In the genomic region with DNA sequence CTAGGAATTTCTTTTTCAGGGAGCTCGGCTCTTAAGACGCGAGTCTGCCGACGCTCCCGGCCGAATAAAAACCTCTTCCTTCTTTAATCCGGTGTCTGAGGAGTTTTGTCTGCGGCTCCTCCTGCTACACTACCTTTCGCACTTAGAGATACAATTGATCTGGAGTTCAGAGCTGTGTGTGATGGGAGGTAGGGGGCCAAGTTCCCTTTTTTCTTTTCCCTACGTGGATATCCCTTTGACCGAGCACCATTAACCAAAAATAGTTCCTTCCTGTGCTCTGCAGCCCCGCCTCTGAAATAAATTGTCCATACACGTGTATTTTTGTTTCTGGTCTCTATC, we compare ENCODE assay signal across 8 cellular contexts. TPM values are rescaled to one million over a fixed set of nuclear protein-coding genes. Genes with fewer than 3 reads are reported as not detected.
DNase-seq lines count a peak whose midpoint lies in the region; ATAC-seq lines count a peak whose summit lies in the region.

No MANE protein-coding gene starts in this region.

- H3K27ac ChIP-seq in SJSA1: peak overlapping the region; percentile 19; the same call in 1 of the 2 replicates
- peak overlapping the region; percentile 70 for H3K27ac ChIP-seq in effector memory CD4-positive, alpha-beta T cell (ENCODE audit: insufficient read depth, low read length, poor library complexity, severe bottlenecking)
- H3K27ac ChIP-seq in muscle layer of colon (ENCODE audit: low read depth, low read length): peak overlapping the region; percentile 94

- 0 out of 2 replicates have a peak, but pooled peaks cover 3% of the 10 kb centered on the region for H3K36me3 ChIP-seq in SJSA1
- peaks cover 7% of the 10 kb centered on the region for H3K36me3 ChIP-seq in effector memory CD4-positive, alpha-beta T cell (ENCODE audit: control insufficient read depth, insufficient read depth, low read length)
- H3K36me3 ChIP-seq in muscle layer of colon (ENCODE audit: insufficient read depth, low read length): peaks cover 11% of the 10 kb centered on the region

- peak overlapping the region; percentile 64 for H3K4me3 ChIP-seq in SJSA1
- H3K4me3 ChIP-seq in effector memory CD4-positive, alpha-beta T cell (ENCODE audit: insufficient read depth, low read depth, low read length, poor library complexity, severe bottlenecking): peak overlapping the region; percentile 93
- peak overlapping the region; percentile 86 to 95 for H3K4me3 ChIP-seq in muscle layer of colon (ENCODE audit: low read depth in 1 of 2, low read length in 2 of 2)

- DNase-seq in activated T-cell treated with anti-CD3 and anti-CD28 coated beads, Interleukin-2, amount 50 U/mL, for 1 hour: peak; percentile 22
- DNase-seq in activated T-cell treated with anti-CD3 and anti-CD28 coated beads for 4 hours (no peak), SJSA1 (ENCODE audit: low read depth in 1 of 2, low spot score in 2 of 2) (no peak), GM19238 (ENCODE audit: insufficient read length, low spot score) (no peak)
- no peak for DNase-seq in effector memory CD4-positive, alpha-beta T cell

- H3K9me3 ChIP-seq in SJSA1 (replicated peaks): no peaks in the 10 kb centered on the region
- no peaks in the 10 kb centered on the region for H3K9me3 ChIP-seq in effector memory CD4-positive, alpha-beta T cell (ENCODE audit: control insufficient read depth, low read length)
- no peaks in the 10 kb centered on the region for H3K9me3 ChIP-seq in muscle layer of colon (ENCODE audit: low read length)

- H3K27me3 ChIP-seq in SJSA1 (replicated peaks) (no peaks in the 10 kb centered on the region), muscle layer of colon (ENCODE audit: control insufficient read depth in 1 of 2, insufficient read depth in 2 of 2, low read length in 2 of 2) (no peaks in the 10 kb centered on the region)
- H3K27me3 ChIP-seq in effector memory CD4-positive, alpha-beta T cell (replicated peaks; ENCODE audit: control insufficient read depth, insufficient read depth, low read length, poor library complexity, severe bottlenecking): no peaks in the 10 kb centered on the region

- H3K4me1 ChIP-seq in SJSA1 (replicated peaks): peaks cover 5% of the 10 kb centered on the region
- peaks cover 16% of the 10 kb centered on the region for H3K4me1 ChIP-seq in effector memory CD4-positive, alpha-beta T cell (ENCODE audit: control insufficient read depth, insufficient read depth, low read length, poor library complexity, severe bottlenecking)
- peaks cover 17% of the 10 kb centered on the region for H3K4me1 ChIP-seq in muscle layer of colon (ENCODE audit: insufficient read depth, low read length)

- H3K9ac ChIP-seq in muscle layer of colon (ENCODE audit: low read length): peak overlapping the region; percentile 25

- peak; percentile 10 for ATAC-seq in HG03060 (IDR thresholded peaks at IDR 0.05; ENCODE audit: low read depth, unreplicated experiment)
- no peak for ATAC-seq in GM18873 (IDR thresholded peaks at IDR 0.05; ENCODE audit: low FRiP score, unreplicated experiment)

RNA-seq across cellular contexts. Expression of gene PGM2, which starts 0.6 kb away (rescaled TPM):
- total RNA-seq in SJSA1 (2014; rRNA removed; shearing (Covaris generic)): 14.8 and 20.9 TPM in 2 replicates

Comparison
In these comparisons a context has a peak if more than half of its experiments do, and no peak if none do; other contexts are left out.
1. H3K27ac ChIP-seq: peak in every context shown above with its lines; median percentile 94 in muscle layer of colon; 70 in effector memory CD4-positive, alpha-beta T cell; 19 in SJSA1.